Comparison of ENCODE assay signal across 8 cellular contexts in the genomic region with DNA sequence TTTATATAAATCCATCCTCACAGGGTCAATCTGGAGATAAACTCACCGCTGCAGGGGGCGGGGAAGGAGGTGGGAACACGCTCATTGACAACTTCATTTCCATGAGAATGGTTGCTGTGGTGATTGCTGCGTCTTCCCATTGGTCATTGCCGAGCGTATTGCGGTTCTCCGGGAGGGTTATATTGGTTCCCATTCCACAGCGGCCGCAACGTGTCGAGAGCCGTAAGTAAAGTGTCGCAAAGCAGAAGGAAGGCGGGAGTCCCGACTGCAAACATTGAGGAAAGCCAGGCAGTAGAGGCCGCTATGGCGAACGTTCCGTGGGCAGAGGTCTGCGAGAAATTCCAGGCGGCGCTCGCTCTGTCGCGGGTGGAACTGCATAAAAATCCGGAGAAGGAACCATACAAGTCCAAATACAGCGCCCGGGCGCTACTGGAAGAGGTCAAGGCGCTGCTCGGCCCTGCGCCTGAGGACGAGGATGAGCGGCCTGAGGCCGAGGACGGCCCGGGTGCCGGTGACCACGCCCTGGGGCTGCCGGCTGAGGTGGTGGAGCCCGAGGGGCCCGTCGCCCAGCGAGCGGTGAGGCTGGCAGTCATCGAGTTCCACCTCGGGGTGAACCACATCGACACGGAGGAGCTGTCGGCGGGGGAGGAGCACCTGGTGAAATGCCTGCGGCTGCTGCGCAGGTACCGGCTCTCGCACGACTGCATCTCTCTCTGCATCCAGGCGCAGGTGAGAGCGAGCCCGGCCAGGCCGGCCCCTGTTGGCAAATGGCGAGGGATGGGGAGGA. TPM values are rescaled to one million over a fixed set of nuclear protein-coding genes. Genes with fewer than 3 reads are reported as not detected.
A peak's percentile ranks its signal among the peaks of the same experiment; 100 is the strongest.
DNase-seq lines count a peak whose midpoint lies in the region; ATAC-seq, FAIRE-seq and TF ChIP-seq lines count a peak whose summit lies in the region.

A gene with protein sequence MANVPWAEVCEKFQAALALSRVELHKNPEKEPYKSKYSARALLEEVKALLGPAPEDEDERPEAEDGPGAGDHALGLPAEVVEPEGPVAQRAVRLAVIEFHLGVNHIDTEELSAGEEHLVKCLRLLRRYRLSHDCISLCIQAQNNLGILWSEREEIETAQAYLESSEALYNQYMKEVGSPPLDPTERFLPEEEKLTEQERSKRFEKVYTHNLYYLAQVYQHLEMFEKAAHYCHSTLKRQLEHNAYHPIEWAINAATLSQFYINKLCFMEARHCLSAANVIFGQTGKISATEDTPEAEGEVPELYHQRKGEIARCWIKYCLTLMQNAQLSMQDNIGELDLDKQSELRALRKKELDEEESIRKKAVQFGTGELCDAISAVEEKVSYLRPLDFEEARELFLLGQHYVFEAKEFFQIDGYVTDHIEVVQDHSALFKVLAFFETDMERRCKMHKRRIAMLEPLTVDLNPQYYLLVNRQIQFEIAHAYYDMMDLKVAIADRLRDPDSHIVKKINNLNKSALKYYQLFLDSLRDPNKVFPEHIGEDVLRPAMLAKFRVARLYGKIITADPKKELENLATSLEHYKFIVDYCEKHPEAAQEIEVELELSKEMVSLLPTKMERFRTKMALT (plus strand): TSS at position 274 of the 787 bp plus-strand sequence. CDS start 30 bp downstream, at position 304.

- no peaks in the 10 kb centered on the region for H4K20me1 ChIP-seq in HepG2 (ENCODE audit: insufficient read depth, low read length)

- CTCF ChIA-PET in HepG2 (lab: Yijun Ruan, JAX; ENCODE audit: low intra/inter-chr PET ratio, low total read pairs) = interaction anchor here (0.9 kb wide), 1 partner anchor 104 kb away, joined by 4 read pairs; no protein-coding TSS in a partner anchor

- H3K4me3 ChIP-seq in HepG2 (replicated peaks in 1 of 3; ENCODE audit: insufficient read depth in 1 of 3, low read depth in 2 of 3, low read length in 3 of 3) = peak within 1 kb of the TSS; percentile 73 to 91 (median 79)

- peak within 1 kb of the TSS; percentile 67 for H3K27ac ChIP-seq in HepG2 (ENCODE audit: extremely low read length, insufficient read depth, low read length)

- TF ChIP-seq EP300 in HepG2 (IDR thresholded peaks at IDR 0.05; ENCODE audit: low read depth in 2 of 2, low read length in 2 of 2) (0 out of 4 replicates have a peak, but pooled peaks of 1 of the 2 experiments have one; percentile 6), HepG2 (CRISPR knock-in tag; IDR thresholded peaks at IDR 0.05; ENCODE audit: borderline replicate concordance) (no peak)

- BruUV-seq in HepG2 (replicated peaks; lab: Mats Ljungman, UMichigan) = TSS peak; percentile 68

- H3K79me2 ChIP-seq in HepG2 (ENCODE audit: insufficient read depth, low read length) = peaks cover 35% of the 10 kb centered on the region

- peak; percentile 81 to 91 for TF ChIP-seq POLR2A in HepG2 (IDR thresholded peaks at IDR 0.05; ENCODE audit: insufficient read depth in 1 of 2, low read depth in 2 of 2, low read length in 2 of 2)

- WGBS in HepG2 (ENCODE audit: low lambda C conversion rate) = 2% methylated on average over 42 of the region's 62 CpGs

- intact Hi-C loops in HepG2 (cut with micrococcal nuclease; ENCODE audit: unreplicated experiment) = loop anchor here (5.0 kb wide), 1 partner anchor 189 kb away; no protein-coding TSS in a partner anchor

- H3K27me3 ChIP-seq in HepG2 (ENCODE audit: control insufficient read depth in 1 of 2, insufficient read depth in 2 of 2, low read length in 2 of 2) = no peaks in the 10 kb centered on the region; a peak in 1 of 5 replicates

- H3K4me1 ChIP-seq in HepG2 (ENCODE audit: insufficient read depth, low read length) = peaks cover 38% of the 10 kb centered on the region

- H3K36me3 ChIP-seq in HepG2 (replicated peaks in 1 of 2; ENCODE audit: control insufficient read depth in 1 of 2, insufficient read depth in 2 of 2, low read length in 2 of 2) = peaks cover 8 to 10% of the 10 kb centered on the region in 2 experiments; a peak in 4 of 5 replicates

- peak within 1 kb of the TSS; percentile 87 for H3K4me2 ChIP-seq in HepG2 (ENCODE audit: low read depth, low read length)

- in situ Hi-C loops in HepG2 (cut with HindIII; ENCODE audit: extremely low pct_ligation_motif_present, low pct_unique_long_range_greater_than_20kb) = no loop called here

- POLR2A ChIA-PET in HepG2 (lab: Yijun Ruan, JAX) = no interaction called here

- peak within 1 kb of the TSS; percentile 77 for H3K9ac ChIP-seq in HepG2 (ENCODE audit: insufficient read depth, low read depth, low read length)

- peak; percentile 67 for ATAC-seq in GM19372 (IDR thresholded peaks at IDR 0.05; ENCODE audit: low read depth, unreplicated experiment)
- peak; percentile 45 for ATAC-seq in HG03558 (IDR thresholded peaks at IDR 0.05; ENCODE audit: extremely low read depth, unreplicated experiment)
- ATAC-seq in HepG2 = peak; percentile 90

- peak; percentile 90 for FAIRE-seq in HepG2 (lab: Jason Lieb, UNC)

- TF ChIP-seq CTCF in HepG2 (CRISPR knock-in tag; IDR thresholded peaks at IDR 0.05) = peak; percentile 75

- H2AFZ ChIP-seq in HepG2 (ENCODE audit: low read length) = peak within 1 kb of the TSS; percentile 20

- no peak for TF ChIP-seq RAD21 in HepG2 (CRISPR knock-in tag; IDR thresholded peaks at IDR 0.05)

- no peaks in the 10 kb centered on the region for H3K9me3 ChIP-seq in HepG2 (ENCODE audit: low read length)

- peak; percentile 96 for DNase-seq in CD1c-positive myeloid dendritic cell (ENCODE audit: extremely low spot score)
- DNase-seq in NCI-H748 (lab: John Stamatoyannopoulos, UW; ENCODE audit: unreplicated experiment) = peak; percentile 96
- DNase-seq in activated CD4-positive, alpha-beta T cell treated with anti-CD3 and anti-CD28 coated beads, Interleukin-2, amount 50 U/mL, for 48 hours = peak; percentile 84 to 90
- DNase-seq in dermis microvascular lymphatic vessel endothelial cell (ENCODE audit: low read depth in 2 of 2) = peak; percentile 97 to 99
- DNase-seq in HepG2 (ENCODE audit: low spot score) = peak; percentile 95
- DNase-seq in stimulated activated CD4-positive, alpha-beta T cell treated with anti-CD3 and anti-CD28 coated beads, Interleukin-4, amount 100 ng/mL, for 1 hour = peak; percentile 72

TF ChIP-seq in HepG2, 621 proteins besides CTCF, POLR2A, EP300 and RAD21 (continues in another document):
- TF ChIP-seq, protein P1, sequence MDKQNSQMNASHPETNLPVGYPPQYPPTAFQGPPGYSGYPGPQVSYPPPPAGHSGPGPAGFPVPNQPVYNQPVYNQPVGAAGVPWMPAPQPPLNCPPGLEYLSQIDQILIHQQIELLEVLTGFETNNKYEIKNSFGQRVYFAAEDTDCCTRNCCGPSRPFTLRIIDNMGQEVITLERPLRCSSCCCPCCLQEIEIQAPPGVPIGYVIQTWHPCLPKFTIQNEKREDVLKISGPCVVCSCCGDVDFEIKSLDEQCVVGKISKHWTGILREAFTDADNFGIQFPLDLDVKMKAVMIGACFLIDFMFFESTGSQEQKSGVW (CRISPR knock-in tag; IDR thresholded peaks at IDR 0.05; ENCODE audit: borderline replicate concordance) = no peak
- TF ChIP-seq, protein P2, sequence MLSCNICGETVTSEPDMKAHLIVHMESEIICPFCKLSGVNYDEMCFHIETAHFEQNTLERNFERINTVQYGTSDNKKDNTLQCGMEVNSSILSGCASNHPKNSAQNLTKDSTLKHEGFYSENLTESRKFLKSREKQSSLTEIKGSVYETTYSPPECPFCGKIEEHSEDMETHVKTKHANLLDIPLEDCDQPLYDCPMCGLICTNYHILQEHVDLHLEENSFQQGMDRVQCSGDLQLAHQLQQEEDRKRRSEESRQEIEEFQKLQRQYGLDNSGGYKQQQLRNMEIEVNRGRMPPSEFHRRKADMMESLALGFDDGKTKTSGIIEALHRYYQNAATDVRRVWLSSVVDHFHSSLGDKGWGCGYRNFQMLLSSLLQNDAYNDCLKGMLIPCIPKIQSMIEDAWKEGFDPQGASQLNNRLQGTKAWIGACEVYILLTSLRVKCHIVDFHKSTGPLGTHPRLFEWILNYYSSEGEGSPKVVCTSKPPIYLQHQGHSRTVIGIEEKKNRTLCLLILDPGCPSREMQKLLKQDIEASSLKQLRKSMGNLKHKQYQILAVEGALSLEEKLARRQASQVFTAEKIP (CRISPR knock-in tag; IDR thresholded peaks at IDR 0.05; ENCODE audit: borderline replicate concordance) = no peak
- peak; percentile 63; the same call in 1 of the 2 replicates for TF ChIP-seq HOXA3 (CRISPR knock-in tag; IDR thresholded peaks at IDR 0.05)
- TF ChIP-seq, protein P3, sequence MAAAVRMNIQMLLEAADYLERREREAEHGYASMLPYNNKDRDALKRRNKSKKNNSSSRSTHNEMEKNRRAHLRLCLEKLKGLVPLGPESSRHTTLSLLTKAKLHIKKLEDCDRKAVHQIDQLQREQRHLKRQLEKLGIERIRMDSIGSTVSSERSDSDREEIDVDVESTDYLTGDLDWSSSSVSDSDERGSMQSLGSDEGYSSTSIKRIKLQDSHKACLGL (CRISPR knock-in tag; IDR thresholded peaks at IDR 0.05) = peak; percentile 75

RNA-seq across cellular contexts. Expression of the gene that starts here (rescaled TPM):
- total RNA-seq in dermis microvascular lymphatic vessel endothelial cell (23.9 and 26.3 TPM in 2 replicates), HepG2 (2016; rRNA removed; fragmentation: Illumina TruSeq; extraction: Trizol) (21.9 and 29.9 TPM in 2 replicates)
- 2.1 and 3.2 TPM in 2 replicates for total RNA-seq in HepG2 (2016; cell fraction: cytosol; rRNA removed; fragmentation: Illumina TruSeq; extraction: Trizol; ENCODE audit: low read depth)
- total RNA-seq in HepG2 (2016; cell fraction: insoluble cytoplasmic fraction; rRNA removed; fragmentation: Illumina TruSeq; extraction: Trizol) = 22.5 and 30.2 TPM in 2 replicates
- 5.7 and 6.6 TPM in 2 replicates for total RNA-seq in HepG2 (2016; cell fraction: membrane; rRNA removed; fragmentation: Illumina TruSeq; extraction: Trizol)
- 14.0 and 14.4 TPM in 2 replicates for total RNA-seq in HepG2 (2016; cell fraction: nucleus; rRNA removed; fragmentation: Illumina TruSeq; extraction: Trizol)
- 10.3 and 13.0 TPM in 2 replicates for polyA plus RNA-seq in HepG2 (2011; rRNA removed)
- polyA plus RNA-seq in HepG2 (2011; cell fraction: cytosol; rRNA removed) = 6.1 and 10.0 TPM in 2 replicates
- polyA plus RNA-seq in HepG2 (2011; cell fraction: nucleus; rRNA removed) = 8.3 and 8.5 TPM in 2 replicates
- 11.3 and 12.4 TPM in 2 replicates for polyA plus RNA-seq in HepG2 (2012)
- 1.2 and 1.3 TPM in 2 replicates for polyA plus RNA-seq in HepG2 (2016; cell fraction: cytosol; fragmentation: Illumina TruSeq; extraction: Trizol; ENCODE audit: low read depth)
- 28.3 and 31.0 TPM in 2 replicates for polyA plus RNA-seq in HepG2 (2016; cell fraction: insoluble cytoplasmic fraction; fragmentation: Illumina TruSeq; extraction: Trizol; ENCODE audit: low read depth)
- 2.6 and 3.7 TPM in 2 replicates for polyA plus RNA-seq in HepG2 (2016; cell fraction: membrane; fragmentation: Illumina TruSeq; extraction: Trizol; ENCODE audit: low read depth)
- 18.9 and 22.7 TPM in 2 replicates for polyA plus RNA-seq in HepG2 (2016; cell fraction: nucleus; fragmentation: Illumina TruSeq; extraction: Trizol; ENCODE audit: insufficient read depth, low read depth)
- polyA minus RNA-seq in HepG2 (2011; rRNA and poly(A)+ RNA removed; ENCODE audit: low replicate concordance) = 4.7 and 10.6 TPM in 2 replicates
- 10.0 and 13.3 TPM in 2 replicates for polyA minus RNA-seq in HepG2 (2011; cell fraction: cytosol; rRNA and poly(A)+ RNA removed)
- polyA minus RNA-seq in HepG2 (2011; cell fraction: nucleus; rRNA and poly(A)+ RNA removed) = 13.7 and 14.5 TPM in 2 replicates

Comparison
In these comparisons a context has a peak if more than half of its experiments do, and no peak if none do; other contexts are left out.
1. Peak in every context shown above with its lines: DNase-seq, ATAC-seq, H3K4me3 ChIP-seq and H3K27ac ChIP-seq.